12 cellular contexts compared by ENCODE assay signal in genomic region chr3:195224156-195224979, GRCh38. TPM values are rescaled to one million over a fixed set of nuclear protein-coding genes. Genes with fewer than 3 reads are reported as not detected.
DNase-seq lines count a peak whose midpoint lies in the region; TF ChIP-seq lines count a peak whose summit lies in the region.
"Had no signal": no experiment of that assay in that cellular context is flagged by ENCODE, and none has a peak within 500 bp of the region (broad histone marks: within the 10 kb centered on the region; RNA-seq: fewer than 3 reads in every experiment).

No MANE protein-coding gene starts in this region.

- H2AFZ ChIP-seq in ACC112 (ENCODE audit: low read length, unreplicated experiment): no peak overlapping the region

- peaks cover 5 to 10% (median 10%) of the 10 kb centered on the region in 3 donors for H3K36me3 Mint-ChIP-seq in immature natural killer cell

- H3K79me2 ChIP-seq in ACC112 (ENCODE audit: control insufficient read depth, insufficient read depth, low read length, unreplicated experiment): no peaks in the 10 kb centered on the region

- H3K27me3 Mint-ChIP-seq in immature natural killer cell (ENCODE audit: low read depth in 3 of 3): peaks cover 0 to 5% (median 2%) of the 10 kb centered on the region in 3 donors
- H3K27me3 Mint-ChIP-seq: activated CD4-positive, alpha-beta T cell treated with anti-CD3 and anti-CD28 coated beads for 36 hours had no signal

- CTCF ChIA-PET in GM10248 (lab: Yijun Ruan, JAX): interaction anchor here (1.0 to 3.2 kb wide), 4 partner anchors 21 to 47 kb away, joined by 3 to 9 read pairs (median 4); partner anchors contain the start of gene XXYLT1

- TF ChIP-seq CTCF in coronary artery (IDR thresholded peaks at IDR 0.05) (no peak), GM10248 (IDR thresholded peaks at IDR 0.05; ENCODE audit: control extremely low read depth, extremely low read depth, low read depth, missing control alignments) (no peak)

- no peaks in the 10 kb centered on the region for H3K9me3 Mint-ChIP-seq in immature natural killer cell

- H3K36me3 ChIP-seq in ACC112 (ENCODE audit: insufficient read depth, low read length) (no peaks in the 10 kb centered on the region), rectal smooth muscle tissue (ENCODE audit: control insufficient read depth, insufficient read depth, low read length) (no peaks in the 10 kb centered on the region)
- H3K36me3 ChIP-seq: BE2C had no signal

- H3K27me3 ChIP-seq in ACC112 (ENCODE audit: insufficient read depth, low read length) (no peaks in the 10 kb centered on the region), rectal smooth muscle tissue (ENCODE audit: control insufficient read depth, insufficient read depth, low read length) (no peaks in the 10 kb centered on the region)
- H3K27me3 ChIP-seq: BE2C had no signal

- H3K27ac ChIP-seq in ACC112 (ENCODE audit: low read depth, low read length) (peak overlapping the region; percentile 65), coronary artery (peak overlapping the region; percentile 58 to 86), rectal smooth muscle tissue (ENCODE audit: low read depth, low read length) (peak overlapping the region; percentile 81)

- peaks cover 8 to 19% of the 10 kb centered on the region in 2 donors for H3K4me1 Mint-ChIP-seq in immature natural killer cell

- no peak overlapping the region for H3K9ac ChIP-seq in rectal smooth muscle tissue (ENCODE audit: low read length)

- no peak overlapping the region for H3K27ac Mint-ChIP-seq in immature natural killer cell
- H3K27ac Mint-ChIP-seq: activated CD4-positive, alpha-beta T cell treated with anti-CD3 and anti-CD28 coated beads for 36 hours had no signal

- peaks cover 13% of the 10 kb centered on the region for H3K4me1 ChIP-seq in ACC112 (ENCODE audit: control insufficient read depth, insufficient read depth, low read length, unreplicated experiment)
- H3K4me1 ChIP-seq in rectal smooth muscle tissue (ENCODE audit: control insufficient read depth, insufficient read depth, low read length): peaks cover 23% of the 10 kb centered on the region

- H3K4me3 ChIP-seq in ACC112 (ENCODE audit: low read depth, low read length): no peak overlapping the region
- peak overlapping the region; percentile 34 for H3K4me3 ChIP-seq in coronary artery
- no peak overlapping the region for H3K4me3 ChIP-seq in rectal smooth muscle tissue (ENCODE audit: low read length)

- H3K4me3 Mint-ChIP-seq in immature natural killer cell: no peak overlapping the region
- H3K4me3 Mint-ChIP-seq: activated CD4-positive, alpha-beta T cell treated with anti-CD3 and anti-CD28 coated beads for 36 hours had no signal

- POLR2A ChIA-PET in GM10248 (lab: Yijun Ruan, JAX): no interaction called here

- DNase-seq in LHCN-M2 (ENCODE audit: low read depth): peak; percentile 38
- DNase-seq in coronary artery (ENCODE audit: low spot score): peak; percentile 65
- no peak for DNase-seq in immature natural killer cell
- no peak for DNase-seq in GM10248 (ENCODE audit: extremely low spot score)
- no peak for DNase-seq in activated CD4-positive, CD25-positive, alpha-beta regulatory T cell treated with anti-CD3 and anti-CD28 coated beads, Interleukin-2, amount 50 U/mL, for 72 hours
- no peak for DNase-seq in UCSD-AML1 (lab: John Stamatoyannopoulos, UW; ENCODE audit: unreplicated experiment)
- DNase-seq: activated CD4-positive, alpha-beta T cell treated with anti-CD3 and anti-CD28 coated beads for 36 hours; activated naive CD4-positive, alpha-beta T cell treated with anti-CD3 and anti-CD28 coated beads, Interleukin-2, amount 50 U/mL, for 16 hours; BE2C; NCI-H1105 had no signal

RNA-seq across cellular contexts. Expression of gene XXYLT1, which starts 46.6 kb away (rescaled TPM):
- 18.0 and 19.2 TPM in 2 replicates for total RNA-seq in LHCN-M2 (2014; rRNA removed)
- 9.4 TPM for polyA plus RNA-seq in LHCN-M2 (2012)
- polyA plus RNA-seq in immature natural killer cell: 10 to 100 TPM in 1 of 3 donors, 1 to 10 TPM in 2; 5.3 to 15.7 (median 5.6) TPM

Comparison
In these comparisons a context has a peak if more than half of its experiments do, and no peak if none do; other contexts are left out.
1. DNase-seq: peak in LHCN-M2 (single experiment) and coronary artery (single experiment); none in immature natural killer cell (0 of 3), GM10248 (single experiment), activated CD4-positive, CD25-positive, alpha-beta regulatory T cell treated with anti-CD3 and anti-CD28 coated beads, Interleukin-2, amount 50 U/mL, for 72 hours (single experiment) and UCSD-AML1 (single experiment).
2. Peak in every context shown above with its lines, with median percentiles within 50 percentile points of each other: H3K27ac ChIP-seq.